Comparison of ENCODE assay signal across 15 cellular contexts in genomic region chr4:67204441-67204840, GRCh38.
DNase-seq lines count a peak whose midpoint lies in the region; TF ChIP-seq lines count a peak whose summit lies in the region.
"Had no signal": no experiment of that assay in that cellular context is flagged by ENCODE, and none has a peak within 500 bp of the region (broad histone marks: within the 10 kb centered on the region; RNA-seq: fewer than 3 reads in every experiment).

No MANE protein-coding gene starts in this region.

- DNase-seq in MV-4-11 (lab: John Stamatoyannopoulos, UW), result peak; percentile 95
- DNase-seq in NOMO-1 treated with dmso at 0.1 percent for 144 hours (lab: John Stamatoyannopoulos, UW; ENCODE audit: unreplicated experiment), result peak; percentile 25
- DNase-seq in astrocyte of the spinal cord (ENCODE audit: low read depth, low spot score), result peak; percentile 53
- DNase-seq in GM13976 (ENCODE audit: low spot score), result no peak
- DNase-seq in endodermal cell, result no peak
- DNase-seq in pons (ENCODE audit: low spot score), result no peak
- DNase-seq: activated CD4-positive, CD25-positive, alpha-beta regulatory T cell treated with anti-CD3 and anti-CD28 coated beads, Interleukin-2, amount 50 U/mL, for 72 hours; MM.1S; SHP77; spleen; T-helper 2 cell; testis had no signal

- no peaks in the 10 kb centered on the region for H3K9me3 Mint-ChIP-seq in endodermal cell
- H3K9me3 Mint-ChIP-seq: neural progenitor cell had no signal

- H3K4me3 ChIP-seq in HEK293 (ENCODE audit: low read depth, low read length) (no peak overlapping the region), astrocyte of the spinal cord (ENCODE audit: low read depth, low read length) (no peak overlapping the region), endodermal cell (ENCODE audit: low read length) (no peak overlapping the region)
- H3K4me3 ChIP-seq: neural progenitor cell, spleen, testis had no signal

- no peak overlapping the region for H3K27ac Mint-ChIP-seq in endodermal cell
- H3K27ac Mint-ChIP-seq: B cell, neural progenitor cell had no signal

- in situ Hi-C loops in astrocyte of the spinal cord (cut with HindIII; ENCODE audit: low sequenced_read_pairs) (no loop called here), GM13976 (cut with MboI; ENCODE audit: low sequenced_read_pairs, unreplicated experiment) (no loop called here)

- H3K36me3 Mint-ChIP-seq in endodermal cell (ENCODE audit: low read depth), result no peaks in the 10 kb centered on the region
- H3K36me3 Mint-ChIP-seq: neural progenitor cell had no signal

- H3K36me3 ChIP-seq in HEK293 (ENCODE audit: control insufficient read depth in 2 of 2, insufficient read depth in 1 of 2, low read length in 2 of 2), result no peaks in the 10 kb centered on the region
- H3K36me3 ChIP-seq in endodermal cell (ENCODE audit: control insufficient read depth, insufficient read depth, low read length), result no peaks in the 10 kb centered on the region
- H3K36me3 ChIP-seq: neural progenitor cell, spleen had no signal

- H3K27ac ChIP-seq in HEK293 (ENCODE audit: extremely low read depth, low read depth, low read length) (no peak overlapping the region), endodermal cell (ENCODE audit: low read depth, low read length) (no peak overlapping the region)
- H3K27ac ChIP-seq: neural progenitor cell, spleen, testis had no signal

- no peaks in the 10 kb centered on the region for H3K9me3 ChIP-seq in HEK293 (ENCODE audit: control insufficient read depth, insufficient read depth, low read depth, low read length)
- no peaks in the 10 kb centered on the region for H3K9me3 ChIP-seq in endodermal cell (ENCODE audit: control insufficient read depth, low read length)
- H3K9me3 ChIP-seq: spleen, testis had no signal

- H3K4me3 Mint-ChIP-seq in endodermal cell, result no peak overlapping the region
- H3K4me3 Mint-ChIP-seq: B cell, neural progenitor cell had no signal

- no peaks in the 10 kb centered on the region for H3K27me3 Mint-ChIP-seq in endodermal cell (ENCODE audit: insufficient read depth)
- H3K27me3 Mint-ChIP-seq: B cell had no signal

- TF ChIP-seq CTCF in HEK293 (tag by site-specific recombination; IDR thresholded peaks at IDR 0.05) (no peak), astrocyte of the spinal cord (IDR thresholded peaks at IDR 0.05; ENCODE audit: low read depth, low read length) (no peak), GM13976 (IDR thresholded peaks at IDR 0.05; ENCODE audit: borderline replicate concordance, control extremely low read depth, extremely low read depth, insufficient read depth, missing control alignments) (no peak), endodermal cell (conservative IDR thresholded peaks at IDR 0.05) (no peak)

- CTCF ChIA-PET in HEK293 (lab: Yijun Ruan, JAX), result no interaction called here

- no peaks in the 10 kb centered on the region for H3K27me3 ChIP-seq in endodermal cell (ENCODE audit: control insufficient read depth, insufficient read depth, low read length, poor library complexity, severe bottlenecking)
- H3K27me3 ChIP-seq: neural progenitor cell, testis had no signal

- peaks cover 6% of the 10 kb centered on the region for H3K4me1 Mint-ChIP-seq in endodermal cell
- H3K4me1 Mint-ChIP-seq: B cell, neural progenitor cell had no signal

- no peak overlapping the region for H3K9ac ChIP-seq in endodermal cell (ENCODE audit: extremely low read depth, low read length, poor library complexity, severe bottlenecking)
- H3K9ac ChIP-seq: neural progenitor cell had no signal

- POLR2A ChIA-PET in HEK293 (lab: Yijun Ruan, JAX), result no interaction called here

- no peaks in the 10 kb centered on the region for H3K4me1 ChIP-seq in HEK293 (ENCODE audit: control insufficient read depth, insufficient read depth, low read length)
- H3K4me1 ChIP-seq in endodermal cell (ENCODE audit: control insufficient read depth, insufficient read depth, low read length), result no peaks in the 10 kb centered on the region
- H3K4me1 ChIP-seq: neural progenitor cell, spleen, testis had no signal

TF ChIP-seq in HEK293, 187 proteins besides CTCF, POLR2A, EP300 and RAD21 (continues in another document):
- no peak for TF ChIP-seq HIC1 (tag by site-specific recombination; IDR thresholded peaks at IDR 0.05)
- no peak for TF ChIP-seq ZNF645 (tag by site-specific recombination; IDR thresholded peaks at IDR 0.05)
- TF ChIP-seq ZNF248 (tag by site-specific recombination; IDR thresholded peaks at IDR 0.05), result no peak
- TF ChIP-seq ZNF23 (tag by site-specific recombination; IDR thresholded peaks at IDR 0.05; ENCODE audit: borderline replicate concordance), result no peak
- no peak for TF ChIP-seq ZNF24 (tag by site-specific recombination; IDR thresholded peaks at IDR 0.05)
- no peak for TF ChIP-seq ZNF600 (tag by site-specific recombination; IDR thresholded peaks at IDR 0.05)
- TF ChIP-seq ZBTB26 (tag by site-specific recombination; optimal IDR thresholded peaks at IDR 0.05), result no peak
- TF ChIP-seq ZSCAN16 (tag by site-specific recombination; IDR thresholded peaks at IDR 0.05), result no peak
- peak; percentile 65 for TF ChIP-seq FEZF1 (tag by site-specific recombination; IDR thresholded peaks at IDR 0.05)
- TF ChIP-seq ZFP37 (tag by site-specific recombination; IDR thresholded peaks at IDR 0.05), result no peak
- peak; percentile 64 for TF ChIP-seq WT1 (tag by site-specific recombination; IDR thresholded peaks at IDR 0.05)
- TF ChIP-seq ZNF623 (tag by site-specific recombination; IDR thresholded peaks at IDR 0.05), result no peak
- TF ChIP-seq, protein P1, sequence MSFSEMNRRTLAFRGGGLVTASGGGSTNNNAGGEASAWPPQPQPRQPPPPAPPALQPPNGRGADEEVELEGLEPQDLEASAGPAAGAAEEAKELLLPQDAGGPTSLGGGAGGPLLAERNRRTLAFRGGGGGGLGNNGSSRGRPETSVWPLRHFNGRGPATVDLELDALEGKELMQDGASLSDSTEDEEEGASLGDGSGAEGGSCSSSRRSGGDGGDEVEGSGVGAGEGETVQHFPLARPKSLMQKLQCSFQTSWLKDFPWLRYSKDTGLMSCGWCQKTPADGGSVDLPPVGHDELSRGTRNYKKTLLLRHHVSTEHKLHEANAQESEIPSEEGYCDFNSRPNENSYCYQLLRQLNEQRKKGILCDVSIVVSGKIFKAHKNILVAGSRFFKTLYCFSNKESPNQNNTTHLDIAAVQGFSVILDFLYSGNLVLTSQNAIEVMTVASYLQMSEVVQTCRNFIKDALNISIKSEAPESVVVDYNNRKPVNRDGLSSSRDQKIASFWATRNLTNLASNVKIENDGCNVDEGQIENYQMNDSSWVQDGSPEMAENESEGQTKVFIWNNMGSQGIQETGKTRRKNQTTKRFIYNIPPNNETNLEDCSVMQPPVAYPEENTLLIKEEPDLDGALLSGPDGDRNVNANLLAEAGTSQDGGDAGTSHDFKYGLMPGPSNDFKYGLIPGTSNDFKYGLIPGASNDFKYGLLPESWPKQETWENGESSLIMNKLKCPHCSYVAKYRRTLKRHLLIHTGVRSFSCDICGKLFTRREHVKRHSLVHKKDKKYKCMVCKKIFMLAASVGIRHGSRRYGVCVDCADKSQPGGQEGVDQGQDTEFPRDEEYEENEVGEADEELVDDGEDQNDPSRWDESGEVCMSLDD (tag by site-specific recombination; IDR thresholded peaks at IDR 0.05), result no peak

Comparison
In these comparisons a context has a peak if more than half of its experiments do, and no peak if none do; other contexts are left out.
1. DNase-seq: peak in MV-4-11 (single experiment), NOMO-1 treated with dmso at 0.1 percent for 144 hours (single experiment) and astrocyte of the spinal cord (single experiment); none in GM13976 (single experiment), endodermal cell (single experiment) and pons (single experiment).